2 cellular contexts compared by ENCODE assay signal in genomic region chrX:135632353-135632752, GRCh38.
TF ChIP-seq lines count a peak whose summit lies in the region.

No MANE protein-coding gene starts in this region.

TF ChIP-seq in Ishikawa, 13 proteins besides CTCF, POLR2A, EP300 and RAD21 (continued from another document):
- TF ChIP-seq, protein P1, sequence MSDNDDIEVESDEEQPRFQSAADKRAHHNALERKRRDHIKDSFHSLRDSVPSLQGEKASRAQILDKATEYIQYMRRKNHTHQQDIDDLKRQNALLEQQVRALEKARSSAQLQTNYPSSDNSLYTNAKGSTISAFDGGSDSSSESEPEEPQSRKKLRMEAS (IDR thresholded peaks at IDR 0.05): no peak
- TF ChIP-seq USF1 (IDR thresholded peaks at IDR 0.05): no peak
- TF ChIP-seq TCF12 (IDR thresholded peaks at IDR 0.05; ENCODE audit: low read depth): no peak
- no peak for TF ChIP-seq TEAD4 (IDR thresholded peaks at IDR 0.05)
- no peak for TF ChIP-seq TAF1 (IDR thresholded peaks at IDR 0.05; ENCODE audit: low read depth)
- TF ChIP-seq EGR1 (IDR thresholded peaks at IDR 0.05): no peak
- TF ChIP-seq YY1 (IDR thresholded peaks at IDR 0.05; ENCODE audit: low read depth): no peak
- TF ChIP-seq ZBTB7A (IDR thresholded peaks at IDR 0.05; ENCODE audit: low read depth): no peak
- no peak for TF ChIP-seq NFIC (IDR thresholded peaks at IDR 0.05)

TF ChIP-seq in WTC11, 78 proteins besides CTCF, POLR2A, EP300 and RAD21 (continued from another document):
- TF ChIP-seq, protein P2, sequence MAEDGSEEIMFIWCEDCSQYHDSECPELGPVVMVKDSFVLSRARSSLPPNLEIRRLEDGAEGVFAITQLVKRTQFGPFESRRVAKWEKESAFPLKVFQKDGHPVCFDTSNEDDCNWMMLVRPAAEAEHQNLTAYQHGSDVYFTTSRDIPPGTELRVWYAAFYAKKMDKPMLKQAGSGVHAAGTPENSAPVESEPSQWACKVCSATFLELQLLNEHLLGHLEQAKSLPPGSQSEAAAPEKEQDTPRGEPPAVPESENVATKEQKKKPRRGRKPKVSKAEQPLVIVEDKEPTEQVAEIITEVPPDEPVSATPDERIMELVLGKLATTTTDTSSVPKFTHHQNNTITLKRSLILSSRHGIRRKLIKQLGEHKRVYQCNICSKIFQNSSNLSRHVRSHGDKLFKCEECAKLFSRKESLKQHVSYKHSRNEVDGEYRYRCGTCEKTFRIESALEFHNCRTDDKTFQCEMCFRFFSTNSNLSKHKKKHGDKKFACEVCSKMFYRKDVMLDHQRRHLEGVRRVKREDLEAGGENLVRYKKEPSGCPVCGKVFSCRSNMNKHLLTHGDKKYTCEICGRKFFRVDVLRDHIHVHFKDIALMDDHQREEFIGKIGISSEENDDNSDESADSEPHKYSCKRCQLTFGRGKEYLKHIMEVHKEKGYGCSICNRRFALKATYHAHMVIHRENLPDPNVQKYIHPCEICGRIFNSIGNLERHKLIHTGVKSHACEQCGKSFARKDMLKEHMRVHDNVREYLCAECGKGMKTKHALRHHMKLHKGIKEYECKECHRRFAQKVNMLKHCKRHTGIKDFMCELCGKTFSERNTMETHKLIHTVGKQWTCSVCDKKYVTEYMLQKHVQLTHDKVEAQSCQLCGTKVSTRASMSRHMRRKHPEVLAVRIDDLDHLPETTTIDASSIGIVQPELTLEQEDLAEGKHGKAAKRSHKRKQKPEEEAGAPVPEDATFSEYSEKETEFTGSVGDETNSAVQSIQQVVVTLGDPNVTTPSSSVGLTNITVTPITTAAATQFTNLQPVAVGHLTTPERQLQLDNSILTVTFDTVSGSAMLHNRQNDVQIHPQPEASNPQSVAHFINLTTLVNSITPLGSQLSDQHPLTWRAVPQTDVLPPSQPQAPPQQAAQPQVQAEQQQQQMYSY (CRISPR knock-in tag; IDR thresholded peaks at IDR 0.05): no peak
